Comparison of ENCODE assay signal across 1 cellular context in the genomic region with DNA sequence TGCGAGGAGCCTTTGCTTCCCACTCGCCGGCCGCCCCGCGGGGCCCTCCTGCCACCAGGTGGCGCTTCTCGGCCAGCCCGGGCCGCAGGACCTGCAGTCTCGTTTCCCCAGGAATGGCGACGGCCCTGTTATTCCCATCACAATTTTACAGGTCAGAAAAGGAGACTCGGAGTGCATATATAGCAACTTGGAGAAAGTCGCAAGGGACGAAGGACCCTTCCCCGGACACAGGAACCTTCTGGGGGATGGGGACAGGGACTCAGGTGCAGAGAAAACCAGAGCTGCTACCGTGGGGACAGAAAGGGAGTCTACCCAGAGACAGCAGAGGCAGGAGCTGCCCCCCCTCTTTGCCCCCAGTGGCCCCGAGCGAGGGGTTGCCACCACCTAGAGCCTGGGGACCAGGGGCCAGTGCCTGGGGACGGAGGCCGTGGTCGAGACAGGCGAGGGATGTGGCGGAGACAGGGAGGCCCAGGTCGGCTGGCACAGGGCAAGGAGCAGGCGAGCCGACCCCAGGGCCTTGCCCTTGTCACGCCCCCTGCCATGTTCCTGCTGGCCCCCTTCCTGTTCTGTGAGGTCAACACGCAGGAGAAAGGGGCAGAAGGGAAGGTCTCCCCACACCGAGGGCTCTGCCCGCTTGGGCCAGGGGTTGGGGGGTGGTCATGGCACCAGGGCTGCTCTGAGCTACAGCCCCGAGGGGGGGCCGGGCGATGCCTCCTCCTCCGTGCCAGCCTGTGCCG.
TF ChIP-seq lines count a peak whose summit lies in the region.

No MANE protein-coding gene starts in this region.

TF ChIP-seq in HepG2, 621 proteins besides CTCF, POLR2A, EP300 and RAD21 (continued from another document and continues in another):
- TF ChIP-seq, protein P1, sequence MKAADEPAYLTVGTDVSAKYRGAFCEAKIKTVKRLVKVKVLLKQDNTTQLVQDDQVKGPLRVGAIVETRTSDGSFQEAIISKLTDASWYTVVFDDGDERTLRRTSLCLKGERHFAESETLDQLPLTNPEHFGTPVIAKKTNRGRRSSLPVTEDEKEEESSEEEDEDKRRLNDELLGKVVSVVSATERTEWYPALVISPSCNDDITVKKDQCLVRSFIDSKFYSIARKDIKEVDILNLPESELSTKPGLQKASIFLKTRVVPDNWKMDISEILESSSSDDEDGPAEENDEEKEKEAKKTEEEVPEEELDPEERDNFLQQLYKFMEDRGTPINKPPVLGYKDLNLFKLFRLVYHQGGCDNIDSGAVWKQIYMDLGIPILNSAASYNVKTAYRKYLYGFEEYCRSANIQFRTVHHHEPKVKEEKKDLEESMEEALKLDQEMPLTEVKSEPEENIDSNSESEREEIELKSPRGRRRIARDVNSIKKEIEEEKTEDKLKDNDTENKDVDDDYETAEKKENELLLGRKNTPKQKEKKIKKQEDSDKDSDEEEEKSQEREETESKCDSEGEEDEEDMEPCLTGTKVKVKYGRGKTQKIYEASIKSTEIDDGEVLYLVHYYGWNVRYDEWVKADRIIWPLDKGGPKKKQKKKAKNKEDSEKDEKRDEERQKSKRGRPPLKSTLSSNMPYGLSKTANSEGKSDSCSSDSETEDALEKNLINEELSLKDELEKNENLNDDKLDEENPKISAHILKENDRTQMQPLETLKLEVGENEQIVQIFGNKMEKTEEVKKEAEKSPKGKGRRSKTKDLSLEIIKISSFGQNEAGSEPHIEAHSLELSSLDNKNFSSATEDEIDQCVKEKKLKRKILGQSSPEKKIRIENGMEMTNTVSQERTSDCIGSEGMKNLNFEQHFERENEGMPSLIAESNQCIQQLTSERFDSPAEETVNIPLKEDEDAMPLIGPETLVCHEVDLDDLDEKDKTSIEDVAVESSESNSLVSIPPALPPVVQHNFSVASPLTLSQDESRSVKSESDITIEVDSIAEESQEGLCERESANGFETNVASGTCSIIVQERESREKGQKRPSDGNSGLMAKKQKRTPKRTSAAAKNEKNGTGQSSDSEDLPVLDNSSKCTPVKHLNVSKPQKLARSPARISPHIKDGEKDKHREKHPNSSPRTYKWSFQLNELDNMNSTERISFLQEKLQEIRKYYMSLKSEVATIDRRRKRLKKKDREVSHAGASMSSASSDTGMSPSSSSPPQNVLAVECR (CRISPR knock-in tag; IDR thresholded peaks at IDR 0.05; ENCODE audit: borderline replicate concordance), result peak; percentile 18; the same call in 1 of the 2 replicates
- TF ChIP-seq GLI4 (CRISPR knock-in tag; IDR thresholded peaks at IDR 0.05; ENCODE audit: borderline replicate concordance) (no peak), NFRKB (IDR thresholded peaks at IDR 0.05) (no peak), STAG1 (CRISPR knock-in tag; IDR thresholded peaks at IDR 0.05) (peak; percentile 62), MXD4 (CRISPR knock-in tag; IDR thresholded peaks at IDR 0.05) (peak; percentile 13; the same call in 1 of the 2 replicates), SMC3 (IDR thresholded peaks at IDR 0.05; ENCODE audit: low read length) (peak; percentile 25; the same call in 1 of the 2 replicates), ZNF446 (CRISPR knock-in tag; IDR thresholded peaks at IDR 0.05) (no peak), PCBP1 (IDR thresholded peaks at IDR 0.05; ENCODE audit: borderline replicate concordance, low read depth, low read length) (0 out of 2 replicates have a peak, but pooled peaks have one; percentile 13), SSRP1 (CRISPR knock-in tag; IDR thresholded peaks at IDR 0.05) (no peak), SOX5 (CRISPR knock-in tag; IDR thresholded peaks at IDR 0.05; ENCODE audit: borderline replicate concordance) (peak; percentile 18; the same call in 1 of the 2 replicates), MZF1 (CRISPR knock-in tag; IDR thresholded peaks at IDR 0.05; ENCODE audit: borderline replicate concordance) (no peak), ZBTB1 (CRISPR knock-in tag; IDR thresholded peaks at IDR 0.05; ENCODE audit: borderline replicate concordance) (no peak), HNRNPL (IDR thresholded peaks at IDR 0.05; ENCODE audit: low read depth, low read length) (0 out of 2 replicates have a peak, but pooled peaks have one; percentile 82), MYC (CRISPR knock-in tag; IDR thresholded peaks at IDR 0.05; ENCODE audit: borderline replicate concordance) (no peak; the same call in 1 of the 2 replicates), ERF (CRISPR knock-in tag; IDR thresholded peaks at IDR 0.05) (peak; percentile 37; the same call in 1 of the 2 replicates), ZNF792 (CRISPR knock-in tag; IDR thresholded peaks at IDR 0.05) (no peak; the same call in 1 of the 2 replicates), ZNF766 (CRISPR knock-in tag; IDR thresholded peaks at IDR 0.05; ENCODE audit: borderline replicate concordance) (no peak), ZNF510 (CRISPR knock-in tag; IDR thresholded peaks at IDR 0.05; ENCODE audit: low read depth) (no peak), DPF2 (CRISPR knock-in tag; IDR thresholded peaks at IDR 0.05; ENCODE audit: borderline replicate concordance, low read depth) (no peak), SIX1 (CRISPR knock-in tag; IDR thresholded peaks at IDR 0.05; ENCODE audit: borderline replicate concordance) (no peak), ZNF335 (CRISPR knock-in tag; IDR thresholded peaks at IDR 0.05) (no peak), ZNF614 (CRISPR knock-in tag; IDR thresholded peaks at IDR 0.05; ENCODE audit: borderline replicate concordance) (no peak), THYN1 (CRISPR knock-in tag; IDR thresholded peaks at IDR 0.05; ENCODE audit: borderline replicate concordance, low read depth) (0 out of 2 replicates have a peak, but pooled peaks have one; percentile 54), DR1 (CRISPR knock-in tag; IDR thresholded peaks at IDR 0.05) (no peak), WIZ (CRISPR knock-in tag; IDR thresholded peaks at IDR 0.05) (no peak)
- TF ChIP-seq, protein P2, sequence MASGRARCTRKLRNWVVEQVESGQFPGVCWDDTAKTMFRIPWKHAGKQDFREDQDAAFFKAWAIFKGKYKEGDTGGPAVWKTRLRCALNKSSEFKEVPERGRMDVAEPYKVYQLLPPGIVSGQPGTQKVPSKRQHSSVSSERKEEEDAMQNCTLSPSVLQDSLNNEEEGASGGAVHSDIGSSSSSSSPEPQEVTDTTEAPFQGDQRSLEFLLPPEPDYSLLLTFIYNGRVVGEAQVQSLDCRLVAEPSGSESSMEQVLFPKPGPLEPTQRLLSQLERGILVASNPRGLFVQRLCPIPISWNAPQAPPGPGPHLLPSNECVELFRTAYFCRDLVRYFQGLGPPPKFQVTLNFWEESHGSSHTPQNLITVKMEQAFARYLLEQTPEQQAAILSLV (CRISPR knock-in tag; IDR thresholded peaks at IDR 0.05; ENCODE audit: borderline replicate concordance), result peak; percentile 60
- TF ChIP-seq, protein P3, sequence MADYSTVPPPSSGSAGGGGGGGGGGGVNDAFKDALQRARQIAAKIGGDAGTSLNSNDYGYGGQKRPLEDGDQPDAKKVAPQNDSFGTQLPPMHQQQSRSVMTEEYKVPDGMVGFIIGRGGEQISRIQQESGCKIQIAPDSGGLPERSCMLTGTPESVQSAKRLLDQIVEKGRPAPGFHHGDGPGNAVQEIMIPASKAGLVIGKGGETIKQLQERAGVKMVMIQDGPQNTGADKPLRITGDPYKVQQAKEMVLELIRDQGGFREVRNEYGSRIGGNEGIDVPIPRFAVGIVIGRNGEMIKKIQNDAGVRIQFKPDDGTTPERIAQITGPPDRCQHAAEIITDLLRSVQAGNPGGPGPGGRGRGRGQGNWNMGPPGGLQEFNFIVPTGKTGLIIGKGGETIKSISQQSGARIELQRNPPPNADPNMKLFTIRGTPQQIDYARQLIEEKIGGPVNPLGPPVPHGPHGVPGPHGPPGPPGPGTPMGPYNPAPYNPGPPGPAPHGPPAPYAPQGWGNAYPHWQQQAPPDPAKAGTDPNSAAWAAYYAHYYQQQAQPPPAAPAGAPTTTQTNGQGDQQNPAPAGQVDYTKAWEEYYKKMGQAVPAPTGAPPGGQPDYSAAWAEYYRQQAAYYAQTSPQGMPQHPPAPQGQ (CRISPR knock-in tag; IDR thresholded peaks at IDR 0.05; ENCODE audit: borderline replicate concordance), result peak; percentile 31; the same call in 1 of the 2 replicates
- TF ChIP-seq, protein P4, sequence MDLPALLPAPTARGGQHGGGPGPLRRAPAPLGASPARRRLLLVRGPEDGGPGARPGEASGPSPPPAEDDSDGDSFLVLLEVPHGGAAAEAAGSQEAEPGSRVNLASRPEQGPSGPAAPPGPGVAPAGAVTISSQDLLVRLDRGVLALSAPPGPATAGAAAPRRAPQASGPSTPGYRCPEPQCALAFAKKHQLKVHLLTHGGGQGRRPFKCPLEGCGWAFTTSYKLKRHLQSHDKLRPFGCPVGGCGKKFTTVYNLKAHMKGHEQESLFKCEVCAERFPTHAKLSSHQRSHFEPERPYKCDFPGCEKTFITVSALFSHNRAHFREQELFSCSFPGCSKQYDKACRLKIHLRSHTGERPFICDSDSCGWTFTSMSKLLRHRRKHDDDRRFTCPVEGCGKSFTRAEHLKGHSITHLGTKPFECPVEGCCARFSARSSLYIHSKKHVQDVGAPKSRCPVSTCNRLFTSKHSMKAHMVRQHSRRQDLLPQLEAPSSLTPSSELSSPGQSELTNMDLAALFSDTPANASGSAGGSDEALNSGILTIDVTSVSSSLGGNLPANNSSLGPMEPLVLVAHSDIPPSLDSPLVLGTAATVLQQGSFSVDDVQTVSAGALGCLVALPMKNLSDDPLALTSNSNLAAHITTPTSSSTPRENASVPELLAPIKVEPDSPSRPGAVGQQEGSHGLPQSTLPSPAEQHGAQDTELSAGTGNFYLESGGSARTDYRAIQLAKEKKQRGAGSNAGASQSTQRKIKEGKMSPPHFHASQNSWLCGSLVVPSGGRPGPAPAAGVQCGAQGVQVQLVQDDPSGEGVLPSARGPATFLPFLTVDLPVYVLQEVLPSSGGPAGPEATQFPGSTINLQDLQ (CRISPR knock-in tag; IDR thresholded peaks at IDR 0.05), result no peak
- TF ChIP-seq, protein P5, sequence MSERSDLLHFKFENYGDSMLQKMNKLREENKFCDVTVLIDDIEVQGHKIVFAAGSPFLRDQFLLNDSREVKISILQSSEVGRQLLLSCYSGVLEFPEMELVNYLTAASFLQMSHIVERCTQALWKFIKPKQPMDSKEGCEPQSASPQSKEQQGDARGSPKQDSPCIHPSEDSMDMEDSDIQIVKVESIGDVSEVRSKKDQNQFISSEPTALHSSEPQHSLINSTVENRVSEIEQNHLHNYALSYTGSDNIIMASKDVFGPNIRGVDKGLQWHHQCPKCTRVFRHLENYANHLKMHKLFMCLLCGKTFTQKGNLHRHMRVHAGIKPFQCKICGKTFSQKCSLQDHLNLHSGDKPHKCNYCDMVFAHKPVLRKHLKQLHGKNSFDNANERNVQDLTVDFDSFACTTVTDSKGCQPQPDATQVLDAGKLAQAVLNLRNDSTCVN (CRISPR knock-in tag; IDR thresholded peaks at IDR 0.05; ENCODE audit: borderline replicate concordance), result no peak
- TF ChIP-seq, protein P6, sequence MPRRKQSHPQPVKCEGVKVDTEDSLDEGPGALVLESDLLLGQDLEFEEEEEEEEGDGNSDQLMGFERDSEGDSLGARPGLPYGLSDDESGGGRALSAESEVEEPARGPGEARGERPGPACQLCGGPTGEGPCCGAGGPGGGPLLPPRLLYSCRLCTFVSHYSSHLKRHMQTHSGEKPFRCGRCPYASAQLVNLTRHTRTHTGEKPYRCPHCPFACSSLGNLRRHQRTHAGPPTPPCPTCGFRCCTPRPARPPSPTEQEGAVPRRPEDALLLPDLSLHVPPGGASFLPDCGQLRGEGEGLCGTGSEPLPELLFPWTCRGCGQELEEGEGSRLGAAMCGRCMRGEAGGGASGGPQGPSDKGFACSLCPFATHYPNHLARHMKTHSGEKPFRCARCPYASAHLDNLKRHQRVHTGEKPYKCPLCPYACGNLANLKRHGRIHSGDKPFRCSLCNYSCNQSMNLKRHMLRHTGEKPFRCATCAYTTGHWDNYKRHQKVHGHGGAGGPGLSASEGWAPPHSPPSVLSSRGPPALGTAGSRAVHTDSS (CRISPR knock-in tag; conservative IDR thresholded peaks at IDR 0.05), result no peak
- TF ChIP-seq, protein P7, sequence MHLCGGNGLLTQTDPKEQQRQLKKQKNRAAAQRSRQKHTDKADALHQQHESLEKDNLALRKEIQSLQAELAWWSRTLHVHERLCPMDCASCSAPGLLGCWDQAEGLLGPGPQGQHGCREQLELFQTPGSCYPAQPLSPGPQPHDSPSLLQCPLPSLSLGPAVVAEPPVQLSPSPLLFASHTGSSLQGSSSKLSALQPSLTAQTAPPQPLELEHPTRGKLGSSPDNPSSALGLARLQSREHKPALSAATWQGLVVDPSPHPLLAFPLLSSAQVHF (CRISPR knock-in tag; IDR thresholded peaks at IDR 0.05), result no peak
- TF ChIP-seq, protein P8, sequence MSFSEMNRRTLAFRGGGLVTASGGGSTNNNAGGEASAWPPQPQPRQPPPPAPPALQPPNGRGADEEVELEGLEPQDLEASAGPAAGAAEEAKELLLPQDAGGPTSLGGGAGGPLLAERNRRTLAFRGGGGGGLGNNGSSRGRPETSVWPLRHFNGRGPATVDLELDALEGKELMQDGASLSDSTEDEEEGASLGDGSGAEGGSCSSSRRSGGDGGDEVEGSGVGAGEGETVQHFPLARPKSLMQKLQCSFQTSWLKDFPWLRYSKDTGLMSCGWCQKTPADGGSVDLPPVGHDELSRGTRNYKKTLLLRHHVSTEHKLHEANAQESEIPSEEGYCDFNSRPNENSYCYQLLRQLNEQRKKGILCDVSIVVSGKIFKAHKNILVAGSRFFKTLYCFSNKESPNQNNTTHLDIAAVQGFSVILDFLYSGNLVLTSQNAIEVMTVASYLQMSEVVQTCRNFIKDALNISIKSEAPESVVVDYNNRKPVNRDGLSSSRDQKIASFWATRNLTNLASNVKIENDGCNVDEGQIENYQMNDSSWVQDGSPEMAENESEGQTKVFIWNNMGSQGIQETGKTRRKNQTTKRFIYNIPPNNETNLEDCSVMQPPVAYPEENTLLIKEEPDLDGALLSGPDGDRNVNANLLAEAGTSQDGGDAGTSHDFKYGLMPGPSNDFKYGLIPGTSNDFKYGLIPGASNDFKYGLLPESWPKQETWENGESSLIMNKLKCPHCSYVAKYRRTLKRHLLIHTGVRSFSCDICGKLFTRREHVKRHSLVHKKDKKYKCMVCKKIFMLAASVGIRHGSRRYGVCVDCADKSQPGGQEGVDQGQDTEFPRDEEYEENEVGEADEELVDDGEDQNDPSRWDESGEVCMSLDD (CRISPR knock-in tag; IDR thresholded peaks at IDR 0.05; ENCODE audit: borderline replicate concordance), result no peak
